17 cellular contexts compared by ENCODE assay signal in genomic region chr19:15397236-15397635, GRCh38. TPM values are rescaled to one million over a fixed set of nuclear protein-coding genes. Genes with fewer than 3 reads are reported as not detected.
A peak's percentile ranks its signal among the peaks of the same experiment; 100 is the strongest.
DNase-seq lines count a peak whose midpoint lies in the region; ATAC-seq and TF ChIP-seq lines count a peak whose summit lies in the region.
"Had no signal": no experiment of that assay in that cellular context is flagged by ENCODE, and none has a peak within 500 bp of the region (broad histone marks: within the 10 kb centered on the region; RNA-seq: fewer than 3 reads in every experiment).

No MANE protein-coding gene starts in this region.

- no peaks in the 10 kb centered on the region for H3K9me3 ChIP-seq in parathyroid adenoma (ENCODE audit: control insufficient read depth, low read length)
- H3K9me3 ChIP-seq: Peyer's patch had no signal

- no peaks in the 10 kb centered on the region for H3K9me3 Mint-ChIP-seq in activated naive CD8-positive, alpha-beta T cell treated with anti-CD3 and anti-CD28 coated beads, Interleukin-2, amount 50 U/mL, for 24 hours
- no peaks in the 10 kb centered on the region for H3K9me3 Mint-ChIP-seq in activated naive CD8-positive, alpha-beta T cell treated with anti-CD3 and anti-CD28 coated beads for 36 hours
- no peaks in the 10 kb centered on the region for H3K9me3 Mint-ChIP-seq in endothelial cell (ENCODE audit: unreplicated experiment)
- H3K9me3 Mint-ChIP-seq: HFFc6 had no signal

- peak overlapping the region; percentile 8 for H3K27ac ChIP-seq in parathyroid adenoma
- H3K27ac ChIP-seq: Peyer's patch had no signal

- H3K27ac Mint-ChIP-seq in activated naive CD8-positive, alpha-beta T cell treated with anti-CD3 and anti-CD28 coated beads, Interleukin-2, amount 50 U/mL, for 24 hours, result peak overlapping the region; percentile 10
- no peak overlapping the region for H3K27ac Mint-ChIP-seq in activated naive CD8-positive, alpha-beta T cell treated with anti-CD3 and anti-CD28 coated beads for 36 hours
- H3K27ac Mint-ChIP-seq in endothelial cell (ENCODE audit: unreplicated experiment), result no peak overlapping the region
- H3K27ac Mint-ChIP-seq: HFFc6 had no signal

- TF ChIP-seq CTCF in endothelial cell (IDR thresholded peaks at IDR 0.05; ENCODE audit: unreplicated experiment) (no peak), parathyroid adenoma (IDR thresholded peaks at IDR 0.05) (no peak)

- no peak overlapping the region for H3K4me3 ChIP-seq in parathyroid adenoma (ENCODE audit: low read depth, low read length)
- H3K4me3 ChIP-seq: Peyer's patch had no signal

- no peak overlapping the region for H3K9ac ChIP-seq in parathyroid adenoma

- no peak overlapping the region for H3K4me2 ChIP-seq in parathyroid adenoma (ENCODE audit: low read length)

- peaks cover 28% of the 10 kb centered on the region for H3K79me2 ChIP-seq in parathyroid adenoma

- no peaks in the 10 kb centered on the region for H3K27me3 ChIP-seq in parathyroid adenoma (ENCODE audit: control insufficient read depth, insufficient read depth, low read length)
- H3K27me3 ChIP-seq: Peyer's patch had no signal

- no peak for ATAC-seq in activated naive CD8-positive, alpha-beta T cell treated with anti-CD3 and anti-CD28 coated beads, Interleukin-2, amount 50 U/mL, for 24 hours
- no peak for ATAC-seq in GM21526 (IDR thresholded peaks at IDR 0.05; ENCODE audit: low FRiP score, unreplicated experiment)
- ATAC-seq: Right ventricle myocardium inferior had no signal

- H3K4me3 Mint-ChIP-seq in activated naive CD8-positive, alpha-beta T cell treated with anti-CD3 and anti-CD28 coated beads, Interleukin-2, amount 50 U/mL, for 24 hours, result no peak overlapping the region
- H3K4me3 Mint-ChIP-seq in activated naive CD8-positive, alpha-beta T cell treated with anti-CD3 and anti-CD28 coated beads for 36 hours, result no peak overlapping the region
- peak overlapping the region; percentile 77 for H3K4me3 Mint-ChIP-seq in endothelial cell (ENCODE audit: unreplicated experiment)
- H3K4me3 Mint-ChIP-seq: HFFc6 had no signal

- H2AFZ ChIP-seq in parathyroid adenoma, result no peak overlapping the region

- H3K27me3 Mint-ChIP-seq in activated naive CD8-positive, alpha-beta T cell treated with anti-CD3 and anti-CD28 coated beads, Interleukin-2, amount 50 U/mL, for 24 hours, result no peaks in the 10 kb centered on the region
- H3K27me3 Mint-ChIP-seq in activated naive CD8-positive, alpha-beta T cell treated with anti-CD3 and anti-CD28 coated beads for 36 hours, result no peaks in the 10 kb centered on the region
- peaks cover 12% of the 10 kb centered on the region for H3K27me3 Mint-ChIP-seq in endothelial cell (ENCODE audit: unreplicated experiment)

- no peaks in the 10 kb centered on the region for H3K36me3 ChIP-seq in parathyroid adenoma (ENCODE audit: control insufficient read depth, insufficient read depth, low read length)

- DNase-seq in activated naive CD8-positive, alpha-beta T cell treated with anti-CD3 and anti-CD28 coated beads, Interleukin-2, amount 50 U/mL, for 24 hours, result no peak
- no peak for DNase-seq in activated naive CD8-positive, alpha-beta T cell treated with anti-CD3 and anti-CD28 coated beads for 36 hours
- DNase-seq in endothelial cell (ENCODE audit: low spot score), result no peak
- no peak for DNase-seq in MV-4-11 (lab: John Stamatoyannopoulos, UW)
- DNase-seq in iPS-NIHi11 (ENCODE audit: low spot score), result no peak
- DNase-seq: DMS79, HFFc6, MM.1S, NCI-H1092 treated with DMSO at 0.1 percent for 48 hours, NCI-H146, NCI-H2029 treated with DMSO at 0.1 percent for 48 hours, NCI-H2171, NCI-H526 treated with DMSO at 0.1 percent for 48 hours had no signal

- peaks cover 33% of the 10 kb centered on the region for H3K36me3 Mint-ChIP-seq in activated naive CD8-positive, alpha-beta T cell treated with anti-CD3 and anti-CD28 coated beads, Interleukin-2, amount 50 U/mL, for 24 hours (ENCODE audit: low read depth)
- H3K36me3 Mint-ChIP-seq in activated naive CD8-positive, alpha-beta T cell treated with anti-CD3 and anti-CD28 coated beads for 36 hours, result peaks cover 31% of the 10 kb centered on the region
- peaks cover 43% of the 10 kb centered on the region for H3K36me3 Mint-ChIP-seq in endothelial cell (ENCODE audit: low read depth, unreplicated experiment)

- H3K4me1 Mint-ChIP-seq in activated naive CD8-positive, alpha-beta T cell treated with anti-CD3 and anti-CD28 coated beads, Interleukin-2, amount 50 U/mL, for 24 hours, result peaks cover 12% of the 10 kb centered on the region
- H3K4me1 Mint-ChIP-seq in activated naive CD8-positive, alpha-beta T cell treated with anti-CD3 and anti-CD28 coated beads for 36 hours, result peaks cover 8% of the 10 kb centered on the region
- no peaks in the 10 kb centered on the region for H3K4me1 Mint-ChIP-seq in endothelial cell (ENCODE audit: unreplicated experiment)

- H3K4me1 ChIP-seq in parathyroid adenoma, result peaks cover 11% of the 10 kb centered on the region

RNA-seq across cellular contexts. Expression of gene AKAP8, which starts 17.6 kb away (rescaled TPM):
- total RNA-seq in activated naive CD8-positive, alpha-beta T cell treated with anti-CD3 and anti-CD28 coated beads for 36 hours, result 10 to 100 TPM; 59.4 to 61.2 TPM
- total RNA-seq in endothelial cell (ENCODE audit: unreplicated experiment), result 36.5 TPM

RNA-seq across cellular contexts. Expression of gene AKAP8L, which starts 21.6 kb away (rescaled TPM):
- 10 to 100 TPM; 70.6 to 71.6 TPM for total RNA-seq in activated naive CD8-positive, alpha-beta T cell treated with anti-CD3 and anti-CD28 coated beads for 36 hours
- total RNA-seq in endothelial cell (ENCODE audit: unreplicated experiment), result 160 TPM

RNA-seq across cellular contexts. Expression of gene WIZ, which starts 52.5 kb away (rescaled TPM):
- total RNA-seq in activated naive CD8-positive, alpha-beta T cell treated with anti-CD3 and anti-CD28 coated beads for 36 hours, result 10 to 100 TPM; 22.7 to 24.1 TPM
- 79.0 TPM for total RNA-seq in endothelial cell (ENCODE audit: unreplicated experiment)
